ENCODE assay signal across 17 cellular contexts in genomic region chr13:89748716-89749115, GRCh38.
"Had no signal": no experiment of that assay in that cellular context is flagged by ENCODE, and none has a peak within 500 bp of the region (broad histone marks: within the 10 kb centered on the region; RNA-seq: fewer than 3 reads in every experiment).

No MANE protein-coding gene starts in this region.

- ATAC-seq: activated naive CD4-positive, alpha-beta T cell treated with anti-CD3 and anti-CD28 coated beads, Interleukin-2, amount 50 U/mL, for 72 hours; stimulated activated naive CD8-positive, alpha-beta T cell treated with anti-CD3 and anti-CD28 coated beads, Interleukin-15, Interleukin-2, amounts not matched to agents 100 U/mL and 50 U/mL, for 24 hours had no signal

- H3K36me3 ChIP-seq: suprapubic skin had no signal

- H3K27me3 ChIP-seq: suprapubic skin had no signal

- H3K27ac Mint-ChIP-seq: activated naive CD4-positive, alpha-beta T cell treated with anti-CD3 and anti-CD28 coated beads, Interleukin-2, amount 50 U/mL, for 72 hours; activated T-cell treated with anti-CD3 and anti-CD28 coated beads, Interleukin-2, amount 50 U/mL, for 24 hours; type B pancreatic cell had no signal

- H3K4me3 ChIP-seq: coronary artery, suprapubic skin had no signal

- H3K4me1 ChIP-seq: suprapubic skin had no signal

- H3K27ac ChIP-seq: coronary artery, suprapubic skin had no signal

- H3K9me3 ChIP-seq: suprapubic skin had no signal

- DNase-seq: activated CD4-positive, alpha-beta T cell treated with anti-CD3 and anti-CD28 coated beads, Interleukin-2, amount 50 U/mL, for 4 hours; activated CD4-positive, CD25-positive, alpha-beta regulatory T cell treated with anti-CD3 and anti-CD28 coated beads, Interleukin-2, amount 50 U/mL, for 72 hours; activated effector memory CD4-positive, alpha-beta T cell treated with anti-CD3 and anti-CD28 coated beads, Interleukin-2, amount 50 U/mL, for 16 hours; activated T-cell treated with anti-CD3 and anti-CD28 coated beads, Interleukin-2, amount 50 U/mL, for 24 hours; anterior cingulate cortex; caudate nucleus; effector CD8-positive, alpha-beta T cell; hippocampal formation; kidney glomerular epithelial cell; stimulated activated CD4-positive, alpha-beta T cell treated with anti-CD3 and anti-CD28 coated beads, Interleukin-4, amount 100 ng/mL, for 1 hour; stimulated activated CD8-positive, alpha-beta memory T cell treated with anti-CD3 and anti-CD28 coated beads, Interleukin-4, amount 100 ng/mL, for 48 hours; stimulated activated naive CD8-positive, alpha-beta T cell treated with anti-CD3 and anti-CD28 coated beads, Interleukin-15, Interleukin-2, amounts not matched to agents 100 U/mL and 50 U/mL, for 24 hours; T-helper 9 cell had no signal

- H3K9me3 Mint-ChIP-seq: type B pancreatic cell had no signal

- H3K4me3 Mint-ChIP-seq: activated T-cell treated with anti-CD3 and anti-CD28 coated beads, Interleukin-2, amount 50 U/mL, for 24 hours; type B pancreatic cell had no signal

- H3K27me3 Mint-ChIP-seq: activated T-cell treated with anti-CD3 and anti-CD28 coated beads, Interleukin-2, amount 50 U/mL, for 24 hours; type B pancreatic cell had no signal

- H3K36me3 Mint-ChIP-seq: activated naive CD4-positive, alpha-beta T cell treated with anti-CD3 and anti-CD28 coated beads, Interleukin-2, amount 50 U/mL, for 72 hours; type B pancreatic cell had no signal
